In genomic region chr19:18152817-18153554, GRCh38 we compare ENCODE assay signal across 8 cellular contexts. TPM values are rescaled to one million over a fixed set of nuclear protein-coding genes. Genes with fewer than 3 reads are reported as not detected.
DNase-seq lines count a peak whose midpoint lies in the region; ATAC-seq and TF ChIP-seq lines count a peak whose summit lies in the region.

PIK3R2 (plus strand) TSS chr19:18153163; CDS start chr19:18155880, 2,717 bp downstream.

- ATAC-seq in GM19351 (IDR thresholded peaks at IDR 0.05; ENCODE audit: unreplicated experiment) (peak; percentile 75), HG03520 (IDR thresholded peaks at IDR 0.05; ENCODE audit: unreplicated experiment) (peak; percentile 64)

- POLR2A ChIA-PET in BJ (lab: Charles Lee), result no interaction called here

- peak within 1 kb of the TSS; percentile 97 for H3K27ac ChIP-seq in cingulate gyrus (ENCODE audit: low read depth, low read length)

- CTCF ChIA-PET in BJ (lab: Yijun Ruan, JAX), result interaction anchor here (0.9 to 2.5 kb wide), 8 partner anchors 7 to 146 kb away, joined by 3 to 11 read pairs (median 3); no protein-coding TSS in a partner anchor

- H3K27me3 ChIP-seq in BJ (ENCODE audit: control insufficient read depth, insufficient read depth, low read length), result no peaks in the 10 kb centered on the region
- no peaks in the 10 kb centered on the region for H3K27me3 ChIP-seq in kidney epithelial cell (ENCODE audit: control insufficient read depth, insufficient read depth, low read length)

- H3K4me3 ChIP-seq in BJ (ENCODE audit: low read depth, low read length) (peak within 1 kb of the TSS; percentile 98), kidney epithelial cell (ENCODE audit: low read depth, low read length) (peak within 1 kb of the TSS; percentile 96)

- peak; percentile 82 for DNase-seq in BJ (ENCODE audit: low read depth)
- DNase-seq in NCI-H526 treated with DMSO at 0.1 percent for 48 hours (lab: John Stamatoyannopoulos, UW), result peak; percentile 88
- peak; percentile 100 for DNase-seq in activated CD4-positive, alpha-beta T cell treated with anti-CD3 and anti-CD28 coated beads for 48 hours
- peak; percentile 85 for DNase-seq in kidney epithelial cell (ENCODE audit: low read depth)
- peak; percentile 100 for DNase-seq in stimulated activated CD4-positive, alpha-beta T cell treated with anti-CD3 and anti-CD28 coated beads, Interleukin-15, amount 100 ng/mL, for 24 hours

- TF ChIP-seq CTCF in BJ (IDR thresholded peaks at IDR 0.05; ENCODE audit: insufficient read depth, low read depth, low read length) (no peak), kidney epithelial cell (IDR thresholded peaks at IDR 0.05; ENCODE audit: insufficient read depth, low read length, poor library complexity, severe bottlenecking) (no peak)

- H3K36me3 ChIP-seq in BJ (ENCODE audit: control insufficient read depth, insufficient read depth, low read length), result peaks cover 17% of the 10 kb centered on the region
- peaks cover 2% of the 10 kb centered on the region for H3K36me3 ChIP-seq in kidney epithelial cell (ENCODE audit: control insufficient read depth, insufficient read depth, low read length)

RNA-seq across cellular contexts. Expression of gene PIK3R2, which starts in this region (rescaled TPM):
- 9.4 and 17.4 TPM in 2 replicates for polyA plus RNA-seq in BJ (2011; rRNA removed)
- polyA minus RNA-seq in BJ (2011; rRNA and poly(A)+ RNA removed), result 12.3 and 15.0 TPM in 2 replicates
- 41.4 and 42.4 TPM in 2 replicates for total RNA-seq in kidney epithelial cell

Comparison
In these comparisons a context has a peak if more than half of its experiments do, and no peak if none do; other contexts are left out.
1. Peak in every context shown above with its lines: DNase-seq, ATAC-seq, H3K4me3 ChIP-seq and H3K27ac ChIP-seq.